ENCODE assay signal across 8 cellular contexts in the genomic region with DNA sequence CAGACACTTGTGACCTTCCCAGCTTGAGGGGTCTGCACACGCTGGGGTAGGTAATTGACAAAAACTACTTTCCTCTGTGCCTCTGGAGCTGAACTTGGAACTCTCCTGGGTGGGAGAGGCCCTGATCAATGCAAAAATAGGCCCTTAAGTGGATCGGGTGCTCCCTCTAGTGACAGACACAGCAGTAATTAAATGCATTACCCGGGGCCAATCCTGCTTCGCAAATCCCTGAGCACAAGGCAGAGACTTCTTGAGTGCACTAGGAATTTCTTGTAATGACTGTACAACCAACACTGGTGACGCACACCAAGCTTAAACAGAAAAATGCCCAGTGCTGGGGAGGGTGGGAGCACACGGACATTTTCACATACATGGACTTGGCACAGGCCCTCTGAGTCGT. TPM values are rescaled to one million over a fixed set of nuclear protein-coding genes. Genes with fewer than 3 reads are reported as not detected.
DNase-seq lines count a peak whose midpoint lies in the region; ATAC-seq and TF ChIP-seq lines count a peak whose summit lies in the region.

No MANE protein-coding gene starts in this region.

- peaks cover 18% of the 10 kb centered on the region for H3K4me1 ChIP-seq in effector memory CD4-positive, alpha-beta T cell (ENCODE audit: control insufficient read depth, insufficient read depth, low read length, poor library complexity, severe bottlenecking)

- H3K4me3 ChIP-seq in effector memory CD4-positive, alpha-beta T cell (ENCODE audit: insufficient read depth, low read depth, low read length, poor library complexity, severe bottlenecking): no peak overlapping the region

- DNase-seq in AG09319 (ENCODE audit: extremely low read depth, low read depth) (peak; percentile 64), GM13977 (ENCODE audit: low spot score) (peak; percentile 72), NCI-H226 (peak; percentile 70), midbrain (lab: John Stamatoyannopoulos, UW) (peak; percentile 82)
- peak; percentile 45 to 52 for DNase-seq in activated CD4-positive, alpha-beta T cell treated with anti-CD3 and anti-CD28 coated beads, Interleukin-2, amount 50 U/mL, for 4 hours
- peak; percentile 11 to 42 (median 17) for DNase-seq in effector memory CD4-positive, alpha-beta T cell

- H3K36me3 ChIP-seq in effector memory CD4-positive, alpha-beta T cell (ENCODE audit: control insufficient read depth, insufficient read depth, low read length): no peaks in the 10 kb centered on the region

- in situ Hi-C loops in GM13977 (cut with MboI; ENCODE audit: low pct_unique_long_range_greater_than_20kb, low sequenced_read_pairs, unreplicated experiment): no loop called here

- H3K9me3 ChIP-seq in effector memory CD4-positive, alpha-beta T cell (ENCODE audit: control insufficient read depth, low read length): no peaks in the 10 kb centered on the region

- ATAC-seq in GM21825 (IDR thresholded peaks at IDR 0.05; ENCODE audit: unreplicated experiment): no peak

- H3K27me3 ChIP-seq in effector memory CD4-positive, alpha-beta T cell (replicated peaks; ENCODE audit: control insufficient read depth, insufficient read depth, low read length, poor library complexity, severe bottlenecking): no peaks in the 10 kb centered on the region

- H3K27ac ChIP-seq in effector memory CD4-positive, alpha-beta T cell (ENCODE audit: insufficient read depth, low read length, poor library complexity, severe bottlenecking): no peak overlapping the region
- peak overlapping the region; percentile 67 for H3K27ac ChIP-seq in temporal lobe (ENCODE audit: low read depth, low read length)

- TF ChIP-seq CTCF in AG09319 (IDR thresholded peaks at IDR 0.05; ENCODE audit: low read depth, low read length) (peak; percentile 72), GM13977 (IDR thresholded peaks at IDR 0.05; ENCODE audit: extremely low read depth, insufficient read depth, missing control alignments) (peak; percentile 76)

RNA-seq across cellular contexts. Expression of a gene that starts 10.6 kb away (rescaled TPM):
- 29.7 TPM for total RNA-seq in temporal lobe

RNA-seq across cellular contexts. Expression of a gene that starts 24.9 kb away (rescaled TPM):
- 7.1 TPM for total RNA-seq in temporal lobe

RNA-seq across cellular contexts. Expression of a gene that starts 32.5 kb away (rescaled TPM):
- total RNA-seq in temporal lobe: 153 TPM

RNA-seq across cellular contexts. Expression of a gene that starts 34.1 kb away (rescaled TPM):
- total RNA-seq in temporal lobe: not detected

RNA-seq across cellular contexts. Expression of a gene that starts 41.6 kb away (rescaled TPM):
- total RNA-seq in temporal lobe: 0.49 TPM

Comparison
In these comparisons a context has a peak if more than half of its experiments do, and no peak if none do; other contexts are left out.
1. DNase-seq: peak in every context shown above with its lines; median percentile 82 in midbrain; 72 in GM13977; 70 in NCI-H226; 64 in AG09319; 48 in activated CD4-positive, alpha-beta T cell treated with anti-CD3 and anti-CD28 coated beads, Interleukin-2, amount 50 U/mL, for 4 hours; 17 in effector memory CD4-positive, alpha-beta T cell.